19 cellular contexts compared by ENCODE assay signal in the genomic region with DNA sequence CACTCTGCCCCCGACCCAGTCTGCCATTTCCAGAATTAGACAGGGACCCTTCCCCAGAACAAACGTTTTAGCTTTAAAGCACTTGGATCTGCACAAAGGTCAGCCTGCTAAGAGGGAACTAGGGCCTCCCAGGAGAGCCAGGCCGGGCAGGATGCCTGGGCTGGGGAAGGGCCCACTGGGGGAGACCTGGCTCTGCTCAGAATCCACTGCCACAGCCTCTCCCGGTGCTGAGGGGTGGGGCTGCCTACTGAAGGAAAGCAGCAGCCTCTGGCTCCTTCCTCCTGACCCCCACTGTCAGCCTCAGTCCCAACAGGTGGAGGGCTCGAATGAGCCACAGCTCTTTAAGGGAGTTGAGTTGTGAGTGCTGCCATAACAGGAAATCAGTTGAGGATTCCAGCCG. TPM values are rescaled to one million over a fixed set of nuclear protein-coding genes. Genes with fewer than 3 reads are reported as not detected.
DNase-seq lines count a peak whose midpoint lies in the region; ATAC-seq and TF ChIP-seq lines count a peak whose summit lies in the region.
"Had no signal": no experiment of that assay in that cellular context is flagged by ENCODE, and none has a peak within 500 bp of the region (broad histone marks: within the 10 kb centered on the region; RNA-seq: fewer than 3 reads in every experiment).

No MANE protein-coding gene starts in this region.

- peaks cover 9% of the 10 kb centered on the region for H3K4me1 ChIP-seq in RWPE2 (ENCODE audit: insufficient read depth, poor library complexity, severe bottlenecking)
- H3K4me1 ChIP-seq in left ventricle myocardium inferior: peaks cover 78% of the 10 kb centered on the region
- peaks cover 0 to 69% (median 62%) of the 10 kb centered on the region in 4 donors for H3K4me1 ChIP-seq in sigmoid colon
- peaks cover 0 to 38% (median 25%) of the 10 kb centered on the region in 4 donors for H3K4me1 ChIP-seq in tibial nerve
- H3K4me1 ChIP-seq: BE2C had no signal

- CTCF ChIA-PET in CD4-positive, alpha-beta T cell (lab: Charles Lee): no interaction called here

- H3K4me3 ChIP-seq in RWPE2 (ENCODE audit: severe bottlenecking) (no peak overlapping the region), left ventricle myocardium inferior (no peak overlapping the region), sigmoid colon (no peak overlapping the region), tibial nerve (no peak overlapping the region)
- H3K4me3 ChIP-seq: GM23248 had no signal

- peaks cover 46% of the 10 kb centered on the region for H3K27me3 Mint-ChIP-seq in CD4-positive, alpha-beta T cell

- H3K36me3 Mint-ChIP-seq in CD4-positive, alpha-beta T cell (ENCODE audit: low read depth): no peaks in the 10 kb centered on the region

- peak overlapping the region; percentile 30 for H3K4me3 Mint-ChIP-seq in CD4-positive, alpha-beta T cell
- H3K4me3 Mint-ChIP-seq: activated naive CD8-positive, alpha-beta T cell treated with anti-CD3 and anti-CD28 coated beads, Interleukin-2, amount 50 U/mL, for 24 hours had no signal

- WGBS in sigmoid colon, 2 donors: 34 to 45% methylated on average over 6 of the region's 6 CpGs
- WGBS in tibial nerve, 2 donors: 22 to 32% methylated on average over 5 to 6 of the region's 6 CpGs

- TF ChIP-seq CTCF in CD4-positive, alpha-beta T cell (IDR thresholded peaks at IDR 0.05): no peak
- TF ChIP-seq CTCF in RWPE2 (IDR thresholded peaks at IDR 0.05; ENCODE audit: poor library complexity, severe bottlenecking) (no peak), left ventricle myocardium inferior (IDR thresholded peaks at IDR 0.05; ENCODE audit: borderline replicate concordance) (no peak), sigmoid colon (IDR thresholded peaks at IDR 0.05) (no peak), tibial nerve (IDR thresholded peaks at IDR 0.05) (no peak)

- POLR2A ChIA-PET in CD4-positive, alpha-beta T cell (lab: Charles Lee): interaction anchor here (1.4 to 1.5 kb wide), 2 partner anchors 9 to 12 kb away, joined by 3 to 7 read pairs; a partner anchor contains a TSS

- TF ChIP-seq EP300 in sigmoid colon (IDR thresholded peaks at IDR 0.05): no peak
- TF ChIP-seq EP300 in tibial nerve (IDR thresholded peaks at IDR 0.05): no peak

- DNase-seq in CD4-positive, alpha-beta T cell: no peak
- DNase-seq in RWPE2 (ENCODE audit: low spot score) (no peak), left ventricle myocardium inferior (no peak), sigmoid colon (no peak), tibial nerve (ENCODE audit: low spot score in 2 of 2) (no peak)
- DNase-seq: activated naive CD8-positive, alpha-beta T cell treated with anti-CD3 and anti-CD28 coated beads, Interleukin-2, amount 50 U/mL, for 24 hours; activated T-cell treated with anti-CD3 and anti-CD28 coated beads, Interleukin-2, amount 50 U/mL, for 1 hour; BE2C; NCI-H1930; NCI-H510A; small intestine; stimulated activated naive CD4-positive, alpha-beta T cell had no signal

- intact Hi-C loops in CD4-positive, alpha-beta T cell (cut with DNase I, micrococcal nuclease): loop anchor here in 1 of 2 experiments (5.0 kb wide), 1 partner anchor 245 kb away; no protein-coding TSS in a partner anchor
- intact Hi-C loops in left ventricle myocardium inferior (cut with micrococcal nuclease) (no loop called here), sigmoid colon (cut with DNase I) (no loop called here)

- H3K4me1 Mint-ChIP-seq in CD4-positive, alpha-beta T cell (ENCODE audit: low read depth): peaks cover 19% of the 10 kb centered on the region

- H3K27ac Mint-ChIP-seq in CD4-positive, alpha-beta T cell: no peak overlapping the region
- H3K27ac Mint-ChIP-seq: activated naive CD8-positive, alpha-beta T cell treated with anti-CD3 and anti-CD28 coated beads, Interleukin-2, amount 50 U/mL, for 24 hours had no signal

- TF ChIP-seq POLR2A in sigmoid colon (IDR thresholded peaks at IDR 0.05) (no peak), tibial nerve (IDR thresholded peaks at IDR 0.05) (no peak)

- ATAC-seq in CD4-positive, alpha-beta T cell (ENCODE audit: poor library complexity): no peak
- ATAC-seq in RWPE2 (ENCODE audit: low read depth): no peak
- ATAC-seq in HG03457 (IDR thresholded peaks at IDR 0.05; ENCODE audit: unreplicated experiment): no peak
- no peak for ATAC-seq in activated CD4-positive, CD25-positive, alpha-beta regulatory T cell treated with anti-CD3 and anti-CD28 coated beads, Interleukin-2, amount 50 U/mL, for 24 hours
- ATAC-seq in GM18520 (IDR thresholded peaks at IDR 0.05; ENCODE audit: unreplicated experiment): no peak
- ATAC-seq: activated naive CD8-positive, alpha-beta T cell treated with anti-CD3 and anti-CD28 coated beads, Interleukin-2, amount 50 U/mL, for 24 hours had no signal

- H3K36me3 ChIP-seq in RWPE2 (ENCODE audit: low read depth): no peaks in the 10 kb centered on the region
- no peaks in the 10 kb centered on the region for H3K36me3 ChIP-seq in left ventricle myocardium inferior
- H3K36me3 ChIP-seq in sigmoid colon: no peaks in the 10 kb centered on the region
- H3K36me3 ChIP-seq in tibial nerve: no peaks in the 10 kb centered on the region
- H3K36me3 ChIP-seq: BE2C had no signal

- H3K27me3 ChIP-seq in CD4-positive, alpha-beta T cell (ENCODE audit: control insufficient read depth, insufficient read depth, low read length): peaks cover 17% of the 10 kb centered on the region
- H3K27me3 ChIP-seq in RWPE2 (ENCODE audit: insufficient read depth, poor library complexity, severe bottlenecking): no peaks in the 10 kb centered on the region
- H3K27me3 ChIP-seq in left ventricle myocardium inferior (ENCODE audit: low read depth): peaks cover 71% of the 10 kb centered on the region
- peaks cover 11 to 38% (median 18%) of the 10 kb centered on the region in 3 donors for H3K27me3 ChIP-seq in sigmoid colon
- peaks cover 0 to 76% of the 10 kb centered on the region in 2 donors for H3K27me3 ChIP-seq in tibial nerve

- H3K9me3 Mint-ChIP-seq in CD4-positive, alpha-beta T cell: no peaks in the 10 kb centered on the region
- H3K9me3 Mint-ChIP-seq: activated naive CD8-positive, alpha-beta T cell treated with anti-CD3 and anti-CD28 coated beads, Interleukin-2, amount 50 U/mL, for 24 hours had no signal

- H3K27ac ChIP-seq in CD4-positive, alpha-beta T cell (ENCODE audit: low read depth, low read length): no peak overlapping the region
- H3K27ac ChIP-seq in RWPE2 (ENCODE audit: poor library complexity, severe bottlenecking) (peak overlapping the region; percentile 45), left ventricle myocardium inferior (replicated peaks) (peak overlapping the region; percentile 67), sigmoid colon (peak overlapping the region; percentile 67 to 80 (median 77)), tibial nerve (no peak overlapping the region)
- H3K27ac ChIP-seq: GM23248 had no signal

- no peaks in the 10 kb centered on the region for H3K9me3 ChIP-seq in CD4-positive, alpha-beta T cell (ENCODE audit: control insufficient read depth, low read length)
- H3K9me3 ChIP-seq in RWPE2 (ENCODE audit: severe bottlenecking) (no peaks in the 10 kb centered on the region), left ventricle myocardium inferior (replicated peaks) (no peaks in the 10 kb centered on the region), sigmoid colon (no peaks in the 10 kb centered on the region), tibial nerve (no peaks in the 10 kb centered on the region)
- H3K9me3 ChIP-seq: BE2C had no signal

RNA-seq across cellular contexts. Expression of a gene that starts 1.7 kb away (rescaled TPM):
- under 1 TPM in 1 of 2 experiments, not detected in 1; 0.56 TPM for total RNA-seq in CD4-positive, alpha-beta T cell
- 0.77 TPM for total RNA-seq in left ventricle myocardium inferior
- total RNA-seq in sigmoid colon: 1 to 10 TPM in 3 of 4 donors, under 1 TPM in 1; 0.28 to 2.5 (median 1.5) TPM
- 10 to 100 TPM in 2 of 3 donors, 1 to 10 TPM in 1; 4.8 to 37.6 (median 20.1) TPM for polyA plus RNA-seq in sigmoid colon
- total RNA-seq in tibial nerve: 1 to 10 TPM in 1 of 4 donors, under 1 TPM in 3; under 0.01 to 2.1 (median 0.52) TPM
- total RNA-seq: glomerular endothelial cell, HT1080 had no signal
- polyA plus RNA-seq: GM23248 had no signal

RNA-seq across cellular contexts. Expression of a gene that starts 11.2 kb away (rescaled TPM):
- not detected for total RNA-seq in CD4-positive, alpha-beta T cell
- total RNA-seq in left ventricle myocardium inferior: 146 TPM
- total RNA-seq in sigmoid colon: 100 to 1,000 TPM in 2 of 4 donors, 10 to 100 TPM in 2; 72.9 to 127 (median 94.7) TPM
- 1 to 10 TPM in 2 of 3 donors, under 1 TPM in 1; 0.60 to 7.9 (median 2.8) TPM for polyA plus RNA-seq in sigmoid colon
- 10 to 100 TPM in 1 of 4 donors, 1 to 10 TPM in 3; 5.2 to 20.1 (median 6.2) TPM for total RNA-seq in tibial nerve
- total RNA-seq: glomerular endothelial cell, GM23248 had no signal

RNA-seq across cellular contexts. Expression of a gene that starts 14.7 kb away (rescaled TPM):
- total RNA-seq in CD4-positive, alpha-beta T cell: 100 to 1,000 TPM; 471 to 480 TPM
- total RNA-seq in left ventricle myocardium inferior (250 TPM), sigmoid colon (100 to 1,000 TPM; 104 to 156 (median 125) TPM), tibial nerve (100 to 1,000 TPM; 106 to 278 (median 132) TPM)
- 100 to 1,000 TPM; 315 to 603 (median 403) TPM for polyA plus RNA-seq in sigmoid colon

RNA-seq across cellular contexts. Expression of a gene that starts 22.4 kb away (rescaled TPM):
- total RNA-seq in CD4-positive, alpha-beta T cell: 100 to 1,000 TPM; 122 to 140 TPM
- total RNA-seq in left ventricle myocardium inferior: 66.1 TPM
- total RNA-seq in sigmoid colon: 100 to 1,000 TPM in 1 of 4 donors, 10 to 100 TPM in 3; 82.3 to 114 (median 85.4) TPM
- 100 to 1,000 TPM in 1 of 3 donors, 10 to 100 TPM in 2; 67.9 to 113 (median 77.2) TPM for polyA plus RNA-seq in sigmoid colon
- total RNA-seq in tibial nerve: 100 to 1,000 TPM in 1 of 4 donors, 10 to 100 TPM in 3; 36.1 to 108 (median 57.3) TPM

RNA-seq across cellular contexts. Expression of a gene that starts 30.5 kb away (rescaled TPM):
- 1 to 10 TPM; 1.1 to 1.2 TPM for total RNA-seq in CD4-positive, alpha-beta T cell
- total RNA-seq in left ventricle myocardium inferior (1.6 TPM), sigmoid colon (1 to 10 TPM in 3 of 4 donors, not detected in 1; 1.1 to 2.6 (median 1.9) TPM), tibial nerve (1 to 10 TPM in 3 of 4 donors, not detected in 1; 2.0 to 5.9 (median 2.4) TPM)
- polyA plus RNA-seq in sigmoid colon: 100 to 1,000 TPM; 181 to 963 (median 332) TPM
- total RNA-seq: HT1080, SK-MEL-5 had no signal

Comparison
In these comparisons a context has a peak if more than half of its experiments do, and no peak if none do; other contexts are left out.
1. H3K27ac ChIP-seq: peak in RWPE2 (single experiment), left ventricle myocardium inferior (single experiment) and sigmoid colon (4 of 4); none in CD4-positive, alpha-beta T cell (single experiment) and tibial nerve (0 of 4).
2. RNA of a gene that starts 11.2 kb away (total RNA-seq): 146 TPM in left ventricle myocardium inferior (single experiment), 72.9 to 127 TPM in sigmoid colon and 5.2 to 20.1 TPM in tibial nerve; not detected in CD4-positive, alpha-beta T cell; every median in the first group is over 4 times any median in the second.